In genomic region chr6:26056583-26057350, GRCh38 we compare ENCODE assay signal across 8 cellular contexts. TPM values are rescaled to one million over a fixed set of nuclear protein-coding genes. Genes with fewer than 3 reads are reported as not detected.
DNase-seq lines count a peak whose midpoint lies in the region; ATAC-seq, FAIRE-seq and TF ChIP-seq lines count a peak whose summit lies in the region.

No MANE protein-coding gene starts in this region.

- H3K27ac ChIP-seq in iPS-20b (ENCODE audit: low read length) (peak overlapping the region; percentile 99), small intestine (ENCODE audit: low read depth in 1 of 2, low read length in 1 of 2) (peak overlapping the region; percentile 98 to 99)

- peak overlapping the region; percentile 97 for H3K9ac ChIP-seq in iPS-20b (ENCODE audit: low read depth, low read length)

- FAIRE-seq in small intestine (lab: Jason Lieb, UNC), result no peak

- H3K4me3 ChIP-seq in astrocyte of the spinal cord (ENCODE audit: low read depth, low read length) (peak overlapping the region; percentile 61), iPS-20b (ENCODE audit: low read length) (peak overlapping the region; percentile 76), small intestine (ENCODE audit: low read depth in 1 of 2, low read length in 2 of 2) (peak overlapping the region; percentile 49 to 83)

- H3K27me3 ChIP-seq in iPS-20b (ENCODE audit: insufficient read depth, low read length), result no peaks in the 10 kb centered on the region
- H3K27me3 ChIP-seq in small intestine (ENCODE audit: control insufficient read depth in 2 of 2, insufficient read depth in 2 of 2, low read length in 2 of 2), result no peaks in the 10 kb centered on the region

- 0 to 1% (median 1%) methylated on average over 14 of the region's 14 CpGs for whole genome bisulfite sequencing in small intestine, 3 donors

- H3K9me3 ChIP-seq in iPS-20b (ENCODE audit: insufficient read depth, low read depth, low read length) (no peaks in the 10 kb centered on the region), small intestine (ENCODE audit: control insufficient read depth, low read depth) (no peaks in the 10 kb centered on the region)

- no peak for TF ChIP-seq CTCF in astrocyte of the spinal cord (IDR thresholded peaks at IDR 0.05; ENCODE audit: low read depth, low read length)

- H3K4me1 ChIP-seq in iPS-20b (ENCODE audit: insufficient read depth, low read length), result peaks cover 18% of the 10 kb centered on the region
- H3K4me1 ChIP-seq in small intestine (ENCODE audit: control insufficient read depth in 2 of 2, insufficient read depth in 1 of 2, low read depth in 1 of 2, low read length in 1 of 2), result no peaks in the 10 kb centered on the region

- in situ Hi-C loops in G401 (cut with HindIII; ENCODE audit: low sequenced_read_pairs) (no loop called here), astrocyte of the spinal cord (cut with HindIII; ENCODE audit: low sequenced_read_pairs) (no loop called here)

- ATAC-seq in GM21825 (IDR thresholded peaks at IDR 0.05; ENCODE audit: unreplicated experiment) (no peak), GM19397 (IDR thresholded peaks at IDR 0.05; ENCODE audit: unreplicated experiment) (no peak)

- DNase-seq in AG08396 (ENCODE audit: low spot score) (peak; percentile 17), G401 (ENCODE audit: low spot score) (peak; percentile 72), NOMO-1 (lab: John Stamatoyannopoulos, UW; ENCODE audit: unreplicated experiment in 2 of 2) (peak; percentile 47 to 48), astrocyte of the spinal cord (ENCODE audit: low read depth, low spot score) (peak; percentile 59), small intestine (peak; percentile 63)

- H3K36me3 ChIP-seq in iPS-20b (ENCODE audit: insufficient read depth, low read depth, low read length) (no peaks in the 10 kb centered on the region), small intestine (ENCODE audit: control insufficient read depth in 2 of 2, insufficient read depth in 2 of 2, low read length in 2 of 2) (no peaks in the 10 kb centered on the region)

RNA-seq across cellular contexts. Expression of gene HFE, which starts 30.5 kb away (rescaled TPM):
- 2.3 and 8.0 TPM in 2 replicates for total RNA-seq in G401 (2014; rRNA removed; shearing (Covaris generic))
- 1 to 10 TPM in 2 of 3 donors, under 1 TPM in 1; 0.67 to 7.3 (median 2.4) TPM for polyA plus RNA-seq in small intestine

Comparison
In these comparisons a context has a peak if more than half of its experiments do, and no peak if none do; other contexts are left out.
1. DNase-seq: peak in every context shown above with its lines; median percentile 72 in G401; 63 in small intestine; 59 in astrocyte of the spinal cord; 48 in NOMO-1; 17 in AG08396.